ENCODE assay signal across 1 cellular context in genomic region chr21:42650441-42651421, GRCh38.
TF ChIP-seq lines count a peak whose summit lies in the region.

No MANE protein-coding gene starts in this region.

TF ChIP-seq in H1, 55 proteins besides CTCF, POLR2A, EP300 and RAD21:
- TF ChIP-seq SP2 (IDR thresholded peaks at IDR 0.05; ENCODE audit: low read length) (no peak), CBX5 (IDR thresholded peaks at IDR 0.05; ENCODE audit: low read depth, low read length) (no peak), MAFK (IDR thresholded peaks at IDR 0.05; ENCODE audit: low read depth, low read length) (no peak), GABPA (IDR thresholded peaks at IDR 0.05; ENCODE audit: borderline replicate concordance, insufficient read depth, low read length) (no peak), SIRT6 (IDR thresholded peaks at IDR 0.05; ENCODE audit: low read length) (no peak), HDAC2 (IDR thresholded peaks at IDR 0.05; ENCODE audit: borderline replicate concordance in 1 of 2, low read depth in 2 of 2, low read length in 2 of 2) (no peak), KDM5A (IDR thresholded peaks at IDR 0.05; ENCODE audit: low read length) (no peak), PHF8 (conservative IDR thresholded peaks at IDR 0.05; ENCODE audit: low read depth, low read length) (no peak)
